Comparison of ENCODE assay signal across 10 cellular contexts in genomic region chr17:77356109-77356689, GRCh38.
DNase-seq lines count a peak whose midpoint lies in the region; ATAC-seq and TF ChIP-seq lines count a peak whose summit lies in the region.
"Had no signal": no experiment of that assay in that cellular context is flagged by ENCODE, and none has a peak within 500 bp of the region (broad histone marks: within the 10 kb centered on the region; RNA-seq: fewer than 3 reads in every experiment).

No MANE protein-coding gene starts in this region.

- H3K27me3 ChIP-seq in gastroesophageal sphincter, result no peaks in the 10 kb centered on the region
- H3K27me3 ChIP-seq in stomach, result no peaks in the 10 kb centered on the region
- H3K27me3 ChIP-seq in A673 (replicated peaks; ENCODE audit: insufficient read depth, low read depth, low read length, poor library complexity), result no peaks in the 10 kb centered on the region
- H3K27me3 ChIP-seq: heart right ventricle had no signal

- TF ChIP-seq POLR2A in gastroesophageal sphincter (IDR thresholded peaks at IDR 0.05) (no peak), stomach (IDR thresholded peaks at IDR 0.05) (no peak)

- TF ChIP-seq EP300 in gastroesophageal sphincter (IDR thresholded peaks at IDR 0.05) (no peak), stomach (IDR thresholded peaks at IDR 0.05) (no peak)

- intact Hi-C loops in stomach (cut with DNase I; ENCODE audit: low total_unique reads) (no loop called here), A673 (cut with micrococcal nuclease; ENCODE audit: unreplicated experiment) (no loop called here)

- ATAC-seq in gastroesophageal sphincter, result no peak
- ATAC-seq: heart right ventricle had no signal

- in situ Hi-C loops in SK-MEL-5 (cut with HindIII; ENCODE audit: low pct_unique_long_range_greater_than_20kb, low sequenced_read_pairs), result no loop called here

- CTCF ChIA-PET in A673 (lab: Charles Lee), result no interaction called here

- 58% methylated on average over 5 of the region's 15 CpGs; no CpG with 5 or more reads in 1 of the 2 donors for WGBS in gastroesophageal sphincter (ENCODE audit: low coverage in 1 of 2), 2 donors
- 59 to 68% (median 64%) methylated on average over 15 of the region's 15 CpGs for WGBS in stomach, 5 donors

- POLR2A ChIA-PET in A673 (lab: Charles Lee; ENCODE audit: low non-redundant PET), result no interaction called here

- H3K36me3 ChIP-seq in gastroesophageal sphincter (no peaks in the 10 kb centered on the region), stomach (no peaks in the 10 kb centered on the region), A673 (ENCODE audit: insufficient read depth, low read length, poor library complexity, severe bottlenecking) (no peaks in the 10 kb centered on the region)
- H3K36me3 ChIP-seq: heart right ventricle had no signal

- no peak for TF ChIP-seq CTCF in gastroesophageal sphincter (IDR thresholded peaks at IDR 0.05)
- no peak for TF ChIP-seq CTCF in stomach (IDR thresholded peaks at IDR 0.05)
- TF ChIP-seq CTCF in A673 (conservative IDR thresholded peaks at IDR 0.05; ENCODE audit: low read depth, low read length), result no peak

- H3K9me3 ChIP-seq in gastroesophageal sphincter, result no peaks in the 10 kb centered on the region
- no peaks in the 10 kb centered on the region for H3K9me3 ChIP-seq in stomach
- H3K9me3 ChIP-seq in A673 (ENCODE audit: low read depth, low read length, poor library complexity, severe bottlenecking), result no peaks in the 10 kb centered on the region
- H3K9me3 ChIP-seq: heart right ventricle had no signal

- BruUV-seq in A673 (replicated peaks; lab: Mats Ljungman, UMichigan), result no TSS peak

- H3K4me1 ChIP-seq in gastroesophageal sphincter, result peaks cover 0 to 66% (median 6%) of the 10 kb centered on the region in 3 donors
- peaks cover 14 to 57% (median 37%) of the 10 kb centered on the region in 4 donors for H3K4me1 ChIP-seq in stomach
- peaks cover 19% of the 10 kb centered on the region for H3K4me1 ChIP-seq in A673 (ENCODE audit: insufficient read depth, low read length, poor library complexity, severe bottlenecking)

- H3K27ac ChIP-seq in gastroesophageal sphincter (peak overlapping the region in 3 of 4 donors; percentile 68 to 75 (median 69)), stomach (peak overlapping the region; percentile 45 to 77 (median 70)), A673 (ENCODE audit: low read depth, low read length, poor library complexity, severe bottlenecking) (no peak overlapping the region)

- DNase-seq in SHP77 (lab: John Stamatoyannopoulos, UW) (peak; percentile 22 to 60), SHP77 treated with DMSO at 0.1 percent for 48 hours (lab: John Stamatoyannopoulos, UW) (no peak), SK-MEL-5 (ENCODE audit: low read depth, low spot score) (peak; percentile 59), stomach (peak; percentile 24), NCI-H510A (lab: John Stamatoyannopoulos, UW) (no peak), NCI-H82 treated with DMSO at 0.1 percent for 48 hours (lab: John Stamatoyannopoulos, UW; ENCODE audit: unreplicated experiment) (no peak), A673 (ENCODE audit: low spot score) (no peak)
- DNase-seq: amygdala, heart right ventricle had no signal

- no peak overlapping the region for H3K4me3 ChIP-seq in gastroesophageal sphincter
- H3K4me3 ChIP-seq in stomach, result no peak overlapping the region
- H3K4me3 ChIP-seq in A673 (ENCODE audit: low read depth, low read length, poor library complexity, severe bottlenecking), result no peak overlapping the region
- H3K4me3 ChIP-seq: heart right ventricle had no signal

Comparison
In these comparisons a context has a peak if more than half of its experiments do, and no peak if none do; other contexts are left out.
1. DNase-seq: peak in SHP77 (2 of 2), SK-MEL-5 (single experiment) and stomach (single experiment); none in SHP77 treated with DMSO at 0.1 percent for 48 hours (single experiment), NCI-H510A (single experiment), NCI-H82 treated with DMSO at 0.1 percent for 48 hours (single experiment) and A673 (single experiment).